ENCODE assay signal across 17 cellular contexts in genomic region chr13:43072394-43072793, GRCh38. TPM values are rescaled to one million over a fixed set of nuclear protein-coding genes. Genes with fewer than 3 reads are reported as not detected.
DNase-seq lines count a peak whose midpoint lies in the region; ATAC-seq and TF ChIP-seq lines count a peak whose summit lies in the region.
"Had no signal": no experiment of that assay in that cellular context is flagged by ENCODE, and none has a peak within 500 bp of the region (broad histone marks: within the 10 kb centered on the region; RNA-seq: fewer than 3 reads in every experiment).

No MANE protein-coding gene starts in this region.

- peaks cover 5% of the 10 kb centered on the region for H3K9me3 Mint-ChIP-seq in activated naive CD4-positive, alpha-beta T cell treated with anti-CD3 and anti-CD28 coated beads, Interleukin-2, amount 50 U/mL, for 24 hours
- H3K9me3 Mint-ChIP-seq: activated naive CD4-positive, alpha-beta T cell treated with anti-CD3 and anti-CD28 coated beads, Interleukin-2, amount 50 U/mL, for 72 hours had no signal

- no peak overlapping the region for H3K4me3 ChIP-seq in ectodermal cell (ENCODE audit: insufficient read depth, low read depth, low read length)
- no peak overlapping the region for H3K4me3 ChIP-seq in right lobe of liver
- no peak overlapping the region for H3K4me3 ChIP-seq in thyroid gland (replicated peaks in 1 of 3)
- H3K4me3 ChIP-seq: cardiac muscle cell, gastroesophageal sphincter, mucosa of descending colon, Peyer's patch had no signal

- TF ChIP-seq CTCF in right lobe of liver (IDR thresholded peaks at IDR 0.05) (no peak), thyroid gland (IDR thresholded peaks at IDR 0.05) (no peak)

- no peak for TF ChIP-seq POLR2A in right lobe of liver (IDR thresholded peaks at IDR 0.05)
- TF ChIP-seq POLR2A in thyroid gland (IDR thresholded peaks at IDR 0.05), result no peak

- peak overlapping the region; percentile 0 for H3K27ac Mint-ChIP-seq in activated naive CD4-positive, alpha-beta T cell treated with anti-CD3 and anti-CD28 coated beads, Interleukin-2, amount 50 U/mL, for 24 hours
- H3K27ac Mint-ChIP-seq: activated naive CD4-positive, alpha-beta T cell treated with anti-CD3 and anti-CD28 coated beads, Interleukin-2, amount 50 U/mL, for 72 hours had no signal

- no peak overlapping the region for H3K4me3 Mint-ChIP-seq in activated naive CD4-positive, alpha-beta T cell treated with anti-CD3 and anti-CD28 coated beads, Interleukin-2, amount 50 U/mL, for 24 hours

- 82 to 92% methylated on average over 5 of the region's 5 CpGs for WGBS in ectodermal cell, 2 experiments
- 43% methylated on average over 4 of the region's 5 CpGs for WGBS in right lobe of liver (ENCODE audit: insufficient coverage, low coverage, low lambda C conversion rate, missing lambda C conversion rate)
- WGBS in thyroid gland, 2 donors, result 88 to 93% methylated on average over 5 of the region's 5 CpGs

- H3K27me3 ChIP-seq in ectodermal cell (ENCODE audit: control insufficient read depth, insufficient read depth, low read length, poor library complexity, severe bottlenecking) (no peaks in the 10 kb centered on the region), right lobe of liver (no peaks in the 10 kb centered on the region), thyroid gland (no peaks in the 10 kb centered on the region)
- H3K27me3 ChIP-seq: cardiac muscle cell, gastroesophageal sphincter, Peyer's patch had no signal

- H3K27me3 Mint-ChIP-seq in activated naive CD4-positive, alpha-beta T cell treated with anti-CD3 and anti-CD28 coated beads, Interleukin-2, amount 50 U/mL, for 24 hours, result no peaks in the 10 kb centered on the region

- peaks cover 2% of the 10 kb centered on the region for H3K9me3 ChIP-seq in ectodermal cell (ENCODE audit: control insufficient read depth, low read length)
- no peaks in the 10 kb centered on the region for H3K9me3 ChIP-seq in right lobe of liver
- H3K9me3 ChIP-seq in thyroid gland, result no peaks in the 10 kb centered on the region
- H3K9me3 ChIP-seq: gastroesophageal sphincter, mucosa of descending colon, Peyer's patch had no signal

- H3K27ac ChIP-seq in ectodermal cell (ENCODE audit: insufficient read depth, low read depth, low read length, poor library complexity, severe bottlenecking) (peak overlapping the region; percentile 79), right lobe of liver (no peak overlapping the region), thyroid gland (no peak overlapping the region)
- H3K27ac ChIP-seq: gastroesophageal sphincter, HL-60, Peyer's patch had no signal

- ATAC-seq in right lobe of liver (peak in 3 of 4 donors; percentile 31 to 79 (median 57)), SK-N-SH treated with all-trans-retinoic acid at 6 μM for 48 hours (no peak)
- ATAC-seq: activated naive CD4-positive, alpha-beta T cell treated with anti-CD3 and anti-CD28 coated beads, Interleukin-2, amount 50 U/mL, for 72 hours; gastroesophageal sphincter; mucosa of descending colon had no signal

- no peaks in the 10 kb centered on the region for H3K36me3 ChIP-seq in ectodermal cell (ENCODE audit: control insufficient read depth, insufficient read depth, low read length)
- H3K36me3 ChIP-seq in right lobe of liver, result peaks cover 0 to 11% (median 0%) of the 10 kb centered on the region in 4 donors
- H3K36me3 ChIP-seq in thyroid gland, result peaks cover 0 to 4% of the 10 kb centered on the region in 2 donors
- H3K36me3 ChIP-seq: Peyer's patch had no signal

- H3K4me1 ChIP-seq in ectodermal cell (ENCODE audit: control insufficient read depth, insufficient read depth, low read length), result peaks cover 31% of the 10 kb centered on the region
- peaks cover 0 to 4% (median 0%) of the 10 kb centered on the region in 4 donors for H3K4me1 ChIP-seq in right lobe of liver
- peaks cover 10 to 22% of the 10 kb centered on the region in 2 donors for H3K4me1 ChIP-seq in thyroid gland

- peaks cover 52% of the 10 kb centered on the region for H3K4me1 Mint-ChIP-seq in activated naive CD4-positive, alpha-beta T cell treated with anti-CD3 and anti-CD28 coated beads, Interleukin-2, amount 50 U/mL, for 24 hours

- H3K36me3 Mint-ChIP-seq in activated naive CD4-positive, alpha-beta T cell treated with anti-CD3 and anti-CD28 coated beads, Interleukin-2, amount 50 U/mL, for 24 hours, result peaks cover 21% of the 10 kb centered on the region

- intact Hi-C loops in right lobe of liver (cut with DNase I), result no loop called here
- intact Hi-C loops in thyroid gland (cut with DNase I), result no loop called here

- no peak for DNase-seq in activated naive CD4-positive, alpha-beta T cell treated with Interleukin-2 at 50 U/mL for 16 hours
- DNase-seq in right lobe of liver (peak; percentile 45 to 65 (median 61)), thyroid gland (peak; percentile 29 to 35), NCI-H446 treated with DMSO at 0.1 percent for 48 hours (lab: John Stamatoyannopoulos, UW) (no peak), KG1 (lab: John Stamatoyannopoulos, UW) (no peak)
- DNase-seq: activated CD8-positive, alpha-beta memory T cell treated with anti-CD3 and anti-CD28 coated beads, Interleukin-2, amount 50 U/mL, for 4 hours; COR-L47; NCI-H2029 had no signal

TF ChIP-seq in SK-N-SH treated with all-trans-retinoic acid at 6 μM for 48 hours, 23 proteins besides CTCF, POLR2A, EP300 and RAD21:
- TF ChIP-seq TCF4 (CRISPR knock-in tag; IDR thresholded peaks at IDR 0.05; ENCODE audit: borderline replicate concordance) (no peak), ISL1 (CRISPR knock-in tag; IDR thresholded peaks at IDR 0.05) (no peak), ZFP3 (CRISPR knock-in tag; IDR thresholded peaks at IDR 0.05) (no peak), CSRNP3 (CRISPR knock-in tag; IDR thresholded peaks at IDR 0.05) (no peak), GLIS3 (CRISPR knock-in tag; IDR thresholded peaks at IDR 0.05) (no peak), ZNF8 (CRISPR knock-in tag; IDR thresholded peaks at IDR 0.05) (no peak), SNAI2 (CRISPR knock-in tag; IDR thresholded peaks at IDR 0.05) (no peak), CSDC2 (CRISPR knock-in tag; IDR thresholded peaks at IDR 0.05) (no peak), RARB (CRISPR knock-in tag; IDR thresholded peaks at IDR 0.05) (no peak), ZNF70 (CRISPR knock-in tag; IDR thresholded peaks at IDR 0.05) (no peak), ESRRG (CRISPR knock-in tag; IDR thresholded peaks at IDR 0.05) (no peak), POU6F1 (CRISPR knock-in tag; IDR thresholded peaks at IDR 0.05; ENCODE audit: borderline replicate concordance, low read depth) (no peak), ARNTL (CRISPR knock-in tag; IDR thresholded peaks at IDR 0.05; ENCODE audit: borderline replicate concordance, low read depth) (no peak)
- TF ChIP-seq, protein P1, sequence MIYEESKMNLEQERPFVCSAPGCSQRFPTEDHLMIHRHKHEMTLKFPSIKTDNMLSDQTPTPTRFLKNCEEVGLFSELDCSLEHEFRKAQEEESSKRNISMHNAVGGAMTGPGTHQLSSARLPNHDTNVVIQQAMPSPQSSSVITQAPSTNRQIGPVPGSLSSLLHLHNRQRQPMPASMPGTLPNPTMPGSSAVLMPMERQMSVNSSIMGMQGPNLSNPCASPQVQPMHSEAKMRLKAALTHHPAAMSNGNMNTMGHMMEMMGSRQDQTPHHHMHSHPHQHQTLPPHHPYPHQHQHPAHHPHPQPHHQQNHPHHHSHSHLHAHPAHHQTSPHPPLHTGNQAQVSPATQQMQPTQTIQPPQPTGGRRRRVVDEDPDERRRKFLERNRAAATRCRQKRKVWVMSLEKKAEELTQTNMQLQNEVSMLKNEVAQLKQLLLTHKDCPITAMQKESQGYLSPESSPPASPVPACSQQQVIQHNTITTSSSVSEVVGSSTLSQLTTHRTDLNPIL (CRISPR knock-in tag; IDR thresholded peaks at IDR 0.05; ENCODE audit: low read depth), result no peak

RNA-seq across cellular contexts. Expression of gene DNAJC15, which starts 49.0 kb away (rescaled TPM):
- 20.9 TPM for polyA plus RNA-seq in ectodermal cell (2013, experiment 1 of 4)
- polyA plus RNA-seq in ectodermal cell (2013, experiment 2 of 4), result 17.9 TPM
- polyA plus RNA-seq in ectodermal cell (2013, experiment 3 of 4), result 17.2 TPM
- 20.5 TPM for polyA plus RNA-seq in ectodermal cell (2013, experiment 4 of 4)
- total RNA-seq in right lobe of liver (1 to 10 TPM; 4.1 to 9.4 (median 6.9) TPM), thyroid gland (10 to 100 TPM; 11.0 to 18.3 (median 12.5) TPM)

Comparison
In these comparisons a context has a peak if more than half of its experiments do, and no peak if none do; other contexts are left out.
1. DNase-seq: peak in right lobe of liver (3 of 3) and thyroid gland (2 of 2); none in activated naive CD4-positive, alpha-beta T cell treated with Interleukin-2 at 50 U/mL for 16 hours (single experiment), NCI-H446 treated with DMSO at 0.1 percent for 48 hours (single experiment) and KG1 (single experiment).